Comparison of ENCODE assay signal across 20 cellular contexts in genomic region chr10:124052561-124052960, GRCh38. TPM values are rescaled to one million over a fixed set of nuclear protein-coding genes. Genes with fewer than 3 reads are reported as not detected.
A peak's percentile ranks its signal among the peaks of the same experiment; 100 is the strongest.
DNase-seq lines count a peak whose midpoint lies in the region; ATAC-seq and TF ChIP-seq lines count a peak whose summit lies in the region.
"Had no signal": no experiment of that assay in that cellular context is flagged by ENCODE, and none has a peak within 500 bp of the region (broad histone marks: within the 10 kb centered on the region; RNA-seq: fewer than 3 reads in every experiment).

No MANE protein-coding gene starts in this region.

- H3K9me3 ChIP-seq in BLaER1 treated with 17β-estradiol and CSF1 and Interleukin-3, amounts not matched to agents 10 nM and 100 nM (replicated peaks in 1 of 11), result peaks cover 0 to 27% (median 0%) of the 10 kb centered on the region in 11 experiments; a peak in 10 of 22 replicates
- H3K9me3 ChIP-seq in spleen, result no peaks in the 10 kb centered on the region
- H3K9me3 ChIP-seq: A549 had no signal

- TF ChIP-seq CTCF in mesothelial cell of epicardium (IDR thresholded peaks at IDR 0.05; ENCODE audit: unreplicated experiment), result no peak
- no peak for TF ChIP-seq CTCF in spleen (IDR thresholded peaks at IDR 0.05 in 8 of 11, conservative IDR thresholded peaks at IDR 0.05 in 3 of 11)

- H4K20me1 ChIP-seq in BLaER1 treated with 17β-estradiol and CSF1 and Interleukin-3, amounts not matched to agents 10 nM and 100 nM, result peaks cover 15 to 100% (median 80%) of the 10 kb centered on the region in 11 experiments; a peak in 18 of 22 replicates

- ATAC-seq in GM19467 (IDR thresholded peaks at IDR 0.05; ENCODE audit: unreplicated experiment), result no peak
- ATAC-seq in GM21619 (IDR thresholded peaks at IDR 0.05; ENCODE audit: unreplicated experiment), result no peak
- ATAC-seq: A549, GM12878, HCT116 had no signal

- H3K9me3 Mint-ChIP-seq in mesothelial cell of epicardium, result no peaks in the 10 kb centered on the region
- H3K9me3 Mint-ChIP-seq: CD14-positive monocyte; CD4-positive, alpha-beta T cell had no signal

- DNase-seq in mesothelial cell of epicardium (ENCODE audit: low spot score in 2 of 2, unreplicated experiment in 2 of 2) (no peak), spleen (peak; percentile 33), UCSD-AML1 (lab: John Stamatoyannopoulos, UW; ENCODE audit: unreplicated experiment) (no peak)
- DNase-seq: 8988T; ACHN; CD4-positive, alpha-beta T cell; CD8-positive, alpha-beta memory T cell; DMS 273 treated with DMSO at 0.1 percent for 48 hours; DMS79; EL; GDM1; GM23248; H7 had no signal

- peak overlapping the region; percentile 44 for H3K27ac Mint-ChIP-seq in mesothelial cell of epicardium
- H3K27ac Mint-ChIP-seq: CD4-positive, alpha-beta T cell; CD8-positive, alpha-beta memory T cell had no signal

- H3K36me3 Mint-ChIP-seq in mesothelial cell of epicardium, result no peaks in the 10 kb centered on the region
- H3K36me3 Mint-ChIP-seq: CD8-positive, alpha-beta memory T cell had no signal

- peaks cover 34% of the 10 kb centered on the region for H3K4me1 Mint-ChIP-seq in mesothelial cell of epicardium
- H3K4me1 Mint-ChIP-seq: CD8-positive, alpha-beta memory T cell had no signal

- TF ChIP-seq POLR2A in spleen (IDR thresholded peaks at IDR 0.05), result no peak

- no peak overlapping the region for H3K4me3 ChIP-seq in BLaER1 treated with 17β-estradiol and CSF1 and Interleukin-3, amounts not matched to agents 10 nM and 100 nM
- no peak overlapping the region for H3K4me3 ChIP-seq in spleen
- H3K4me3 ChIP-seq: A549, GM12878, GM23248 had no signal

- H3K27me3 Mint-ChIP-seq in mesothelial cell of epicardium (ENCODE audit: low read depth), result no peaks in the 10 kb centered on the region
- H3K27me3 Mint-ChIP-seq: CD4-positive, alpha-beta T cell had no signal

- WGBS in spleen, 5 donors, result 95 to 98% (median 96%) methylated on average over 10 of the region's 10 CpGs

- no peak overlapping the region for H3K4me3 Mint-ChIP-seq in mesothelial cell of epicardium
- H3K4me3 Mint-ChIP-seq: CD14-positive monocyte; CD4-positive, alpha-beta T cell; CD8-positive, alpha-beta memory T cell had no signal

- peak overlapping the region; percentile 10 to 87 (median 73); a peak in 11 of 22 replicates for H3K4me2 ChIP-seq in BLaER1 treated with 17β-estradiol and CSF1 and Interleukin-3, amounts not matched to agents 10 nM and 100 nM
- H3K4me2 ChIP-seq: A549 had no signal

- H3K36me3 ChIP-seq in BLaER1 treated with 17β-estradiol and CSF1 and Interleukin-3, amounts not matched to agents 10 nM and 100 nM, result peaks cover 64 to 93% (median 83%) of the 10 kb centered on the region in 11 experiments
- H3K36me3 ChIP-seq in spleen, result peaks cover 0 to 22% (median 0%) of the 10 kb centered on the region in 6 donors

- peaks cover 73 to 100% (median 89%) of the 10 kb centered on the region in 10 experiments for H3K4me1 ChIP-seq in BLaER1 treated with 17β-estradiol and CSF1 and Interleukin-3, amounts not matched to agents 10 nM and 100 nM
- peaks cover 0 to 62% (median 22%) of the 10 kb centered on the region in 6 donors for H3K4me1 ChIP-seq in spleen

- no peak overlapping the region; a peak in 2 of 22 replicates for H3K9ac ChIP-seq in BLaER1 treated with 17β-estradiol and CSF1 and Interleukin-3, amounts not matched to agents 10 nM and 100 nM
- H3K9ac ChIP-seq: GM23248 had no signal

- intact Hi-C loops in spleen (cut with DNase I; ENCODE audit: low total_unique reads), result no loop called here

- no peaks in the 10 kb centered on the region for H3K27me3 ChIP-seq in BLaER1 treated with 17β-estradiol and CSF1 and Interleukin-3, amounts not matched to agents 10 nM and 100 nM
- H3K27me3 ChIP-seq in spleen (replicated peaks in 1 of 7), result no peaks in the 10 kb centered on the region

- H3K27ac ChIP-seq in BLaER1 treated with 17β-estradiol and CSF1 and Interleukin-3, amounts not matched to agents 10 nM and 100 nM, result peak overlapping the region in 6 of 11 experiments; percentile 4 to 59 (median 40); a peak in 7 of 22 replicates
- H3K27ac ChIP-seq in spleen, result no peak overlapping the region
- H3K27ac ChIP-seq: A549, GM23248 had no signal

RNA-seq across cellular contexts. Expression of gene CHST15, which starts 40.8 kb away (rescaled TPM):
- 34.5 to 39.4 TPM (median 35.9 TPM) in 3 replicates for total RNA-seq in mesothelial cell of epicardium
- total RNA-seq in spleen, result 100 to 1,000 TPM in 6 of 7 donors, 10 to 100 TPM in 1; 78.3 to 133 (median 107) TPM
- 10 to 100 TPM in 1 of 3 donors, 1 to 10 TPM in 2; 6.1 to 10.6 (median 6.3) TPM for polyA plus RNA-seq in spleen
- polyA plus RNA-seq: CD8-positive, alpha-beta memory T cell had no signal

Comparison
In these comparisons a context has a peak if more than half of its experiments do, and no peak if none do; other contexts are left out.
1. H3K27ac ChIP-seq: peak in BLaER1 treated with 17β-estradiol and CSF1 and Interleukin-3, amounts not matched to agents 10 nM and 100 nM (6 of 11); none in spleen (0 of 8).